ENCODE assay signal across 22 cellular contexts in the genomic region with DNA sequence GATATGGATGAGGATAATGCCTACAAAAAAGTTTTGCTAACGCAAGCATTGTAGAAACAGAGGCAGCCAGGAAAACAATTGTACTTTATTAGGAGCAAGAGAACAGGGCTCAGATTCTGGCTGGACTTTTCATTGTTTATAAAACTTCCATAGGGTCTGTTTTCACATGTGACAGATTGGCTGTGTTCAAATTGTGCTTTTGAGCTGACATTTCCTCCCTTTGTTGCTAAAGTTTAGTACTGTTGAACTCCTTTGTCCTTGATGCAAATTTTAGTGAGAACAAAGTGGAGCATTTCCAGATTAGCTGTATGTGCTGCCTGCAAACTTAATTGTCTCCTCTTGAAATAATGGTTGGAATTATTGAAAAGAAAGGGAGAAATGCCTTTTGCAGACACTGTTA.
DNase-seq lines count a peak whose midpoint lies in the region; FAIRE-seq and TF ChIP-seq lines count a peak whose summit lies in the region.
"Had no signal": no experiment of that assay in that cellular context is flagged by ENCODE, and none has a peak within 500 bp of the region (broad histone marks: within the 10 kb centered on the region; RNA-seq: fewer than 3 reads in every experiment).

No MANE protein-coding gene starts in this region.

- H3K27ac ChIP-seq in smooth muscle cell (ENCODE audit: low read depth): no peak overlapping the region
- H3K27ac ChIP-seq: Peyer's patch had no signal

- H3K4me3 ChIP-seq in HAP-1 (no peak overlapping the region), smooth muscle cell (no peak overlapping the region)
- H3K4me3 ChIP-seq: Peyer's patch had no signal

- TF ChIP-seq POLR2A in GM12892 (IDR thresholded peaks at IDR 0.05; ENCODE audit: low read depth, low read length): no peak

- peaks cover 17% of the 10 kb centered on the region for H3K4me1 ChIP-seq in HAP-1
- no peaks in the 10 kb centered on the region for H3K4me1 ChIP-seq in smooth muscle cell (ENCODE audit: low read depth)
- H3K4me1 ChIP-seq: Peyer's patch had no signal

- WGBS in smooth muscle cell (ENCODE audit: low lambda C conversion rate): 100% methylated on average over 1 of the region's 1 CpG

- no peak for FAIRE-seq in GM12892 (lab: Jason Lieb, UNC)
- FAIRE-seq: D721Med, GM12891, GM18507, H1 had no signal

- DNase-seq in HAP-1 (ENCODE audit: low spot score in 2 of 2) (peak; percentile 32 to 87), dermis microvascular lymphatic vessel endothelial cell (ENCODE audit: low read depth in 2 of 2) (peak; percentile 7 to 63), left kidney (ENCODE audit: low read depth, low spot score) (peak; percentile 15), pulmonary artery endothelial cell (ENCODE audit: low read depth, low spot score) (peak; percentile 8), inferior parietal cortex (ENCODE audit: extremely low spot score) (no peak), GM12892 (ENCODE audit: insufficient read length) (no peak), smooth muscle cell (lab: John Stamatoyannopoulos, UW; ENCODE audit: unreplicated experiment) (no peak)
- DNase-seq: ACHN; C1 segment of cervical spinal cord; CD8-positive, alpha-beta memory T cell; KG1; NCI-H1417; NCI-H2029; NCI-H2171 treated with DMSO at 0.1 percent for 48 hours; NCI-H446 treated with DMSO at 0.1 percent for 48 hours; NCI-H69; NK-92 treated with Interleukin-12 subunit alpha and Interleukin-12 subunit beta, amount 100 ng/mL, for 24 hours; Peyer's patch had no signal

- H3K36me3 ChIP-seq in HAP-1 (replicated peaks) (no peaks in the 10 kb centered on the region), smooth muscle cell (ENCODE audit: low read depth) (no peaks in the 10 kb centered on the region)
- H3K36me3 ChIP-seq: Peyer's patch had no signal

- H3K9ac ChIP-seq in smooth muscle cell (ENCODE audit: low read depth): no peak overlapping the region

- no peak overlapping the region for H2AFZ ChIP-seq in smooth muscle cell (ENCODE audit: low read depth)

- H3K9me3 ChIP-seq in HAP-1 (no peaks in the 10 kb centered on the region), smooth muscle cell (replicated peaks; ENCODE audit: low read depth) (no peaks in the 10 kb centered on the region)
- H3K9me3 ChIP-seq: Peyer's patch had no signal

- H4K20me1 ChIP-seq in smooth muscle cell (ENCODE audit: low read depth): no peaks in the 10 kb centered on the region

- H3K27me3 ChIP-seq in HAP-1 (ENCODE audit: low read depth) (no peaks in the 10 kb centered on the region), smooth muscle cell (ENCODE audit: low read depth) (no peaks in the 10 kb centered on the region)
- H3K27me3 ChIP-seq: Peyer's patch had no signal

- H3K79me2 ChIP-seq in smooth muscle cell (ENCODE audit: low read depth): no peaks in the 10 kb centered on the region

- H3K4me2 ChIP-seq in smooth muscle cell: no peak overlapping the region

- no peaks in the 10 kb centered on the region for H3F3A ChIP-seq in smooth muscle cell (ENCODE audit: low read depth)

- in situ Hi-C loops in HAP-1 (cut with MboI; ENCODE audit: low sequenced_read_pairs): loop anchor here (25.0 kb wide), 1 partner anchor 581 kb away; a partner anchor contains a TSS

- no peak for TF ChIP-seq CTCF in smooth muscle cell (IDR thresholded peaks at IDR 0.05; ENCODE audit: borderline replicate concordance, insufficient read depth, poor library complexity, severe bottlenecking)

Comparison
In these comparisons a context has a peak if more than half of its experiments do, and no peak if none do; other contexts are left out.
1. DNase-seq: peak in HAP-1 (2 of 2), dermis microvascular lymphatic vessel endothelial cell (2 of 2), left kidney (single experiment) and pulmonary artery endothelial cell (single experiment); none in inferior parietal cortex (single experiment), GM12892 (single experiment) and smooth muscle cell (single experiment).